1 cellular context compared by ENCODE assay signal in genomic region chr18:11906926-11907874, GRCh38.
TF ChIP-seq lines count a peak whose summit lies in the region.

No MANE protein-coding gene starts in this region.

TF ChIP-seq in H1, 55 proteins besides CTCF, POLR2A, EP300 and RAD21:
- TF ChIP-seq GABPA (IDR thresholded peaks at IDR 0.05; ENCODE audit: borderline replicate concordance, insufficient read depth, low read length) (no peak), SIRT6 (IDR thresholded peaks at IDR 0.05; ENCODE audit: low read length) (no peak), SUZ12 (IDR thresholded peaks at IDR 0.05; ENCODE audit: low read length) (no peak), GTF2F1 (IDR thresholded peaks at IDR 0.05; ENCODE audit: borderline replicate concordance, low read depth, low read length) (no peak), HDAC6 (IDR thresholded peaks at IDR 0.05; ENCODE audit: low read depth, low read length) (no peak), SIN3A (conservative IDR thresholded peaks at IDR 0.05 in 1 of 2, IDR thresholded peaks at IDR 0.05 in 1 of 2; ENCODE audit: low read depth in 1 of 2, low read length in 2 of 2) (no peak), KDM1A (IDR thresholded peaks at IDR 0.05; ENCODE audit: borderline replicate concordance, low read length) (no peak), EGR1 (IDR thresholded peaks at IDR 0.05; ENCODE audit: borderline replicate concordance, low read depth, low read length) (no peak), POLR2AphosphoS5 (IDR thresholded peaks at IDR 0.05; ENCODE audit: low read depth, low read length) (no peak), KDM4A (IDR thresholded peaks at IDR 0.05; ENCODE audit: low read depth, low read length, severe bottlenecking) (no peak), TCF12 (IDR thresholded peaks at IDR 0.05; ENCODE audit: low read depth, low read length) (no peak), MAFK (IDR thresholded peaks at IDR 0.05; ENCODE audit: low read depth, low read length) (no peak), RXRA (IDR thresholded peaks at IDR 0.05; ENCODE audit: insufficient read depth, low read depth, low read length) (no peak), HDAC2 (IDR thresholded peaks at IDR 0.05; ENCODE audit: borderline replicate concordance in 1 of 2, low read depth in 2 of 2, low read length in 2 of 2) (no peak), CBX5 (IDR thresholded peaks at IDR 0.05; ENCODE audit: low read depth, low read length) (no peak)
- TF ChIP-seq, protein P1, sequence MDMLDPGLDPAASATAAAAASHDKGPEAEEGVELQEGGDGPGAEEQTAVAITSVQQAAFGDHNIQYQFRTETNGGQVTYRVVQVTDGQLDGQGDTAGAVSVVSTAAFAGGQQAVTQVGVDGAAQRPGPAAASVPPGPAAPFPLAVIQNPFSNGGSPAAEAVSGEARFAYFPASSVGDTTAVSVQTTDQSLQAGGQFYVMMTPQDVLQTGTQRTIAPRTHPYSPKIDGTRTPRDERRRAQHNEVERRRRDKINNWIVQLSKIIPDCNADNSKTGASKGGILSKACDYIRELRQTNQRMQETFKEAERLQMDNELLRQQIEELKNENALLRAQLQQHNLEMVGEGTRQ (IDR thresholded peaks at IDR 0.05; ENCODE audit: low read length), result no peak
TF ChIP-seq in H1: peak in this region for 0.
